Comparison of ENCODE assay signal across 2 cellular contexts in the genomic region with DNA sequence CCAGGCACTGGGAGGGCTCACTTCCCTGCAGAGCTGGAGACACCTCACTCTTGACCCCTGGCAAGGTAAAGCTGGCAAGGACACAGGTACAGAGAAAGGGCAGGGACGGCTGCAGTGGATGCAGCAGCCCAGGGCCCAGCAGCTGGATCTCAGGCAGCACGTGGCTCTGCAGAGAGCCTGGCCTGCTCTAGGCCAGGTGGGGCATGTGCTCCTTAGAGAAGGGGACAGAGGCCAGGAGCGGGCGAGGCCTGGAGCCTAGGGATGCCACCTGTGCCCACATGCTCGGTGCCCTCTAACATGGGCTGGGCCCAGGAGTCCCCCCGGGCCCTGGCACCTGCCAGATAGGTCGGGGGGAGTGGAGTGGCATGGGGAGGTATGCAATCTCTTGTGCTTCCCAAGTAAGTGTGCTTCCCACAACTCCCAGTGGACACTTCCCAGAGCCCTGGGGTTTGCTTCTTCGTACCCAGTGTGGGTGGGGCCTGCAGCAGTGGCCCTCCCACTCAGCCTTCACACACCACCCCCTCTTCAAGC.
TF ChIP-seq lines count a peak whose summit lies in the region.

No MANE protein-coding gene starts in this region.

TF ChIP-seq in HepG2, 621 proteins besides CTCF, POLR2A, EP300 and RAD21:
- TF ChIP-seq ZNF34 (CRISPR knock-in tag; IDR thresholded peaks at IDR 0.05; ENCODE audit: borderline replicate concordance) (no peak), PITX1 (CRISPR knock-in tag; IDR thresholded peaks at IDR 0.05) (no peak), ZNF572 (CRISPR knock-in tag; IDR thresholded peaks at IDR 0.05) (no peak), REXO4 (CRISPR knock-in tag; IDR thresholded peaks at IDR 0.05; ENCODE audit: borderline replicate concordance) (no peak), ARNTL (CRISPR knock-in tag; IDR thresholded peaks at IDR 0.05) (no peak), ZNF451 (CRISPR knock-in tag; IDR thresholded peaks at IDR 0.05) (no peak), HHEX (CRISPR knock-in tag; IDR thresholded peaks at IDR 0.05) (no peak), KMT2B (CRISPR knock-in tag; IDR thresholded peaks at IDR 0.05) (no peak)
- TF ChIP-seq, protein P1, sequence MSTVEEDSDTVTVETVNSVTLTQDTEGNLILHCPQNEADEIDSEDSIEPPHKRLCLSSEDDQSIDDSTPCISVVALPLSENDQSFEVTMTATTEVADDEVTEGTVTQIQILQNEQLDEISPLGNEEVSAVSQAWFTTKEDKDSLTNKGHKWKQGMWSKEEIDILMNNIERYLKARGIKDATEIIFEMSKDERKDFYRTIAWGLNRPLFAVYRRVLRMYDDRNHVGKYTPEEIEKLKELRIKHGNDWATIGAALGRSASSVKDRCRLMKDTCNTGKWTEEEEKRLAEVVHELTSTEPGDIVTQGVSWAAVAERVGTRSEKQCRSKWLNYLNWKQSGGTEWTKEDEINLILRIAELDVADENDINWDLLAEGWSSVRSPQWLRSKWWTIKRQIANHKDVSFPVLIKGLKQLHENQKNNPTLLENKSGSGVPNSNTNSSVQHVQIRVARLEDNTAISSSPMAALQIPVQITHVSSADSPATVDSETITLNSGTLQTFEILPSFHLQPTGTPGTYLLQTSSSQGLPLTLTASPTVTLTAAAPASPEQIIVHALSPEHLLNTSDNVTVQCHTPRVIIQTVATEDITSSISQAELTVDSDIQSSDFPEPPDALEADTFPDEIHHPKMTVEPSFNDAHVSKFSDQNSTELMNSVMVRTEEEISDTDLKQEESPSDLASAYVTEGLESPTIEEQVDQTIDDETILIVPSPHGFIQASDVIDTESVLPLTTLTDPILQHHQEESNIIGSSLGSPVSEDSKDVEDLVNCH (CRISPR knock-in tag; IDR thresholded peaks at IDR 0.05), result no peak
- TF ChIP-seq, protein P2, sequence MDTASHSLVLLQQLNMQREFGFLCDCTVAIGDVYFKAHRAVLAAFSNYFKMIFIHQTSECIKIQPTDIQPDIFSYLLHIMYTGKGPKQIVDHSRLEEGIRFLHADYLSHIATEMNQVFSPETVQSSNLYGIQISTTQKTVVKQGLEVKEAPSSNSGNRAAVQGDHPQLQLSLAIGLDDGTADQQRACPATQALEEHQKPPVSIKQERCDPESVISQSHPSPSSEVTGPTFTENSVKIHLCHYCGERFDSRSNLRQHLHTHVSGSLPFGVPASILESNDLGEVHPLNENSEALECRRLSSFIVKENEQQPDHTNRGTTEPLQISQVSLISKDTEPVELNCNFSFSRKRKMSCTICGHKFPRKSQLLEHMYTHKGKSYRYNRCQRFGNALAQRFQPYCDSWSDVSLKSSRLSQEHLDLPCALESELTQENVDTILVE (CRISPR knock-in tag; IDR thresholded peaks at IDR 0.05), result no peak
- TF ChIP-seq, protein P3, sequence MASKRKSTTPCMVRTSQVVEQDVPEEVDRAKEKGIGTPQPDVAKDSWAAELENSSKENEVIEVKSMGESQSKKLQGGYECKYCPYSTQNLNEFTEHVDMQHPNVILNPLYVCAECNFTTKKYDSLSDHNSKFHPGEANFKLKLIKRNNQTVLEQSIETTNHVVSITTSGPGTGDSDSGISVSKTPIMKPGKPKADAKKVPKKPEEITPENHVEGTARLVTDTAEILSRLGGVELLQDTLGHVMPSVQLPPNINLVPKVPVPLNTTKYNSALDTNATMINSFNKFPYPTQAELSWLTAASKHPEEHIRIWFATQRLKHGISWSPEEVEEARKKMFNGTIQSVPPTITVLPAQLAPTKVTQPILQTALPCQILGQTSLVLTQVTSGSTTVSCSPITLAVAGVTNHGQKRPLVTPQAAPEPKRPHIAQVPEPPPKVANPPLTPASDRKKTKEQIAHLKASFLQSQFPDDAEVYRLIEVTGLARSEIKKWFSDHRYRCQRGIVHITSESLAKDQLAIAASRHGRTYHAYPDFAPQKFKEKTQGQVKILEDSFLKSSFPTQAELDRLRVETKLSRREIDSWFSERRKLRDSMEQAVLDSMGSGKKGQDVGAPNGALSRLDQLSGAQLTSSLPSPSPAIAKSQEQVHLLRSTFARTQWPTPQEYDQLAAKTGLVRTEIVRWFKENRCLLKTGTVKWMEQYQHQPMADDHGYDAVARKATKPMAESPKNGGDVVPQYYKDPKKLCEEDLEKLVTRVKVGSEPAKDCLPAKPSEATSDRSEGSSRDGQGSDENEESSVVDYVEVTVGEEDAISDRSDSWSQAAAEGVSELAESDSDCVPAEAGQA (IDR thresholded peaks at IDR 0.05; ENCODE audit: low read depth), result no peak
- TF ChIP-seq, protein P3 (CRISPR knock-in tag; IDR thresholded peaks at IDR 0.05; ENCODE audit: borderline replicate concordance), result no peak

TF ChIP-seq in SK-N-SH treated with all-trans-retinoic acid at 6 μM for 48 hours, 23 proteins besides CTCF, POLR2A, EP300 and RAD21:
- no peak for TF ChIP-seq TSHZ2 (CRISPR knock-in tag; IDR thresholded peaks at IDR 0.05)
- no peak for TF ChIP-seq BACH2 (CRISPR knock-in tag; IDR thresholded peaks at IDR 0.05; ENCODE audit: borderline replicate concordance)
- no peak for TF ChIP-seq ARNTL (CRISPR knock-in tag; IDR thresholded peaks at IDR 0.05; ENCODE audit: borderline replicate concordance, low read depth)
- no peak for TF ChIP-seq ZNF8 (CRISPR knock-in tag; IDR thresholded peaks at IDR 0.05)
TF ChIP-seq in SK-N-SH treated with all-trans-retinoic acid at 6 μM for 48 hours: peak in this region for 0.
